In the genomic region with DNA sequence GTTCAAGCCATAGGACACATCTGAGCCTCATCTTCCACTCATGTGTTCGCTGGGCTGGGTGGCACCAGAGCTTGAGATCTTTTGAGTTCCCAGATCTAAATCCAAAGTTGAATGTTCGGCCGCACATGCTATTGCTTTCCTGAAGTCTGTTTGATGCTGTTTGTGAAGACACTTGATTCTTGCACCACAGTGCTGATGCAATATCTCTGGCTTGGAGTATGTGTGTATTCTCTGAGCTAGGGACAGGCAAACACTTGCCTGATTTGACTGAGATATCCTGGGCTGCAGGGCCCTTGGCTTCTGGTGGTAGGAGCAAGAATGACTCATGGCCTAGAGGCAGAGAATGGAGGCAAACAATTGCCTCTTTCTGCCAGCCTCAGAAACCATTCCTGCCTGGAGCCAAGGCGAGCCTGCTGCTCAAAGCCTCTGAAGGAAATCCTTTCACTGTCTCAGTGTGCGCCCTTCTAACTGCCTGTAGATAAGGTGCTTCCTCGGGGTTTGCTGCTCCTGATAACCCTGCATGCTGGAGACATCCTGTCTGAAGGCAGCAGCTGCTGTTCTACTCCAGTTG, we compare ENCODE assay signal across 8 cellular contexts.
DNase-seq lines count a peak whose midpoint lies in the region; ATAC-seq and TF ChIP-seq lines count a peak whose summit lies in the region.
"Had no signal": no experiment of that assay in that cellular context is flagged by ENCODE, and none has a peak within 500 bp of the region (broad histone marks: within the 10 kb centered on the region; RNA-seq: fewer than 3 reads in every experiment).

No MANE protein-coding gene starts in this region.

- H3K9me1 ChIP-seq in IMR-90 (ENCODE audit: insufficient read depth, low read length) = no peaks in the 10 kb centered on the region

- no peak overlapping the region; the same call in 1 of the 2 replicates for H4K5ac ChIP-seq in IMR-90 (ENCODE audit: low read depth, low read length)

- no peak overlapping the region for H2BK20ac ChIP-seq in IMR-90 (ENCODE audit: low read depth, low read length)

- no peaks in the 10 kb centered on the region for H3K9me3 ChIP-seq in IMR-90 (ENCODE audit: control insufficient read depth, insufficient read depth, low read length)
- H3K9me3 ChIP-seq in body of pancreas = no peaks in the 10 kb centered on the region
- no peaks in the 10 kb centered on the region for H3K9me3 ChIP-seq in tibial artery

- no peaks in the 10 kb centered on the region for H4K20me1 ChIP-seq in IMR-90 (ENCODE audit: insufficient read depth, low read length)

- BruUV-seq in IMR-90 (replicated peaks; lab: Mats Ljungman, UMichigan) = no TSS peak

- TF ChIP-seq RAD21 in IMR-90 (IDR thresholded peaks at IDR 0.05; ENCODE audit: low read length) = no peak

- intact Hi-C loops in IMR-90 (cut with micrococcal nuclease) = loop anchor here (5.0 kb wide), 1 partner anchor 47 kb away; no protein-coding TSS in a partner anchor
- intact Hi-C loops in body of pancreas (cut with DNase I) = no loop called here
- intact Hi-C loops in tibial artery (cut with DNase I; ENCODE audit: low total_unique reads) = no loop called here

- peak overlapping the region; percentile 24 for H2AFZ ChIP-seq in IMR-90 (replicated peaks; ENCODE audit: low read length, poor library complexity)

- H2BK120ac ChIP-seq in IMR-90 (ENCODE audit: low read depth, low read length) = peak overlapping the region; percentile 12; the same call in 1 of the 2 replicates

- H4K91ac ChIP-seq in IMR-90 (ENCODE audit: insufficient read depth, low read depth, low read length) = no peak overlapping the region

- H3K23ac ChIP-seq in IMR-90 (ENCODE audit: low read depth, low read length) = no peak overlapping the region

- 0 out of 2 replicates have a peak overlapping the region, but pooled peaks have one; percentile 21 for H2AK5ac ChIP-seq in IMR-90 (ENCODE audit: low read depth, low read length)

- no peak overlapping the region for H3K4me2 ChIP-seq in IMR-90 (ENCODE audit: low read depth, low read length)

- CTCF ChIA-PET in IMR-90 (lab: Yijun Ruan, JAX) = interaction anchor here (0.6 kb wide), 2 partner anchors 11 to 499 kb away, joined by 3 to 10 read pairs; no protein-coding TSS in a partner anchor

- H4K8ac ChIP-seq in IMR-90 (ENCODE audit: low read depth in 2 of 2, low read length in 2 of 2) = no peak overlapping the region; a peak in 1 of 4 replicates

- H2BK15ac ChIP-seq in IMR-90 (ENCODE audit: low read depth, low read length) = no peak overlapping the region

- WGBS in IMR-90 (ENCODE audit: extremely low coverage in 2 of 2, insufficient read length in 1 of 2), 2 experiments = 96% methylated on average over 4 of the region's 6 CpGs; no CpG with 5 or more reads in 1 of the 2 experiments
- 72 to 81% methylated on average over 4 to 6 of the region's 6 CpGs for WGBS in body of pancreas, 2 donors

- no peak overlapping the region for H2BK5ac ChIP-seq in IMR-90 (ENCODE audit: low read depth, low read length, poor library complexity, severe bottlenecking)

- H3K4me3 ChIP-seq in IMR-90 (ENCODE audit: insufficient read depth, low read depth, low read length) = no peak overlapping the region
- H3K4me3 ChIP-seq in body of pancreas = no peak overlapping the region
- H3K4me3 ChIP-seq in tibial artery = no peak overlapping the region

- dilution Hi-C loops in IMR-90 (cut with HindIII; ENCODE audit: low sequenced_read_pairs, unreplicated experiment) = no loop called here

- H3K27ac ChIP-seq in IMR-90 (ENCODE audit: insufficient read depth, low read length) (peak overlapping the region; percentile 55; the same call in 1 of the 2 replicates), body of pancreas (peak overlapping the region; percentile 42 to 84 (median 50)), layer of hippocampus (ENCODE audit: low read depth, low read length) (peak overlapping the region; percentile 83), tibial artery (no peak overlapping the region)

- H3K9ac ChIP-seq in IMR-90 (ENCODE audit: low read depth, low read length) = no peak overlapping the region

- TF ChIP-seq POLR2A in IMR-90 (IDR thresholded peaks at IDR 0.05; ENCODE audit: low read depth, low read length) (no peak), body of pancreas (IDR thresholded peaks at IDR 0.05) (no peak)

- TF ChIP-seq CTCF in IMR-90 (conservative IDR thresholded peaks at IDR 0.05; ENCODE audit: low read depth, low read length) = no peak
- no peak for TF ChIP-seq CTCF in body of pancreas (IDR thresholded peaks at IDR 0.05)
- no peak for TF ChIP-seq CTCF in tibial artery (IDR thresholded peaks at IDR 0.05)
- TF ChIP-seq CTCF in GM13977 (IDR thresholded peaks at IDR 0.05; ENCODE audit: extremely low read depth, insufficient read depth, missing control alignments) = no peak

- peak overlapping the region; percentile 62 for H2AK9ac ChIP-seq in IMR-90 (replicated peaks; ENCODE audit: low read depth, low read length, poor library complexity)

- peak; percentile 78 for DNase-seq in IMR-90
- DNase-seq in body of pancreas = peak; percentile 27 to 76 (median 46)
- DNase-seq in tibial artery = peak; percentile 80 to 90
- no peak for DNase-seq in NK-92 (lab: John Stamatoyannopoulos, UW; ENCODE audit: unreplicated experiment)
- DNase-seq in GM13977 (ENCODE audit: low spot score) = no peak
- DNase-seq: central memory CD4-positive, alpha-beta T cell had no signal

- peak overlapping the region; percentile 53; the same call in 1 of the 2 replicates for H3K18ac ChIP-seq in IMR-90 (ENCODE audit: low read depth, low read length)

- H3K36me3 ChIP-seq in IMR-90 (ENCODE audit: control insufficient read depth, insufficient read depth, low read length) (no peaks in the 10 kb centered on the region; the same call in 1 of the 2 replicates), body of pancreas (replicated peaks in 1 of 2; ENCODE audit: insufficient read depth in 1 of 2, low read depth in 2 of 2) (no peaks in the 10 kb centered on the region), tibial artery (peaks cover 0 to 24% (median 18%) of the 10 kb centered on the region in 3 donors)

- H3K56ac ChIP-seq in IMR-90 (ENCODE audit: extremely low read depth, insufficient read depth, low read length) = no peak overlapping the region

- in situ Hi-C loops in IMR-90 (cut with MboI; ENCODE audit: low sequenced_read_pairs) (no loop called here), GM13977 (cut with MboI; ENCODE audit: low pct_unique_long_range_greater_than_20kb, low sequenced_read_pairs, unreplicated experiment) (no loop called here)

- ATAC-seq in IMR-90 (ENCODE audit: low read depth) (peak; percentile 90), body of pancreas (peak; percentile 40), HG02981 (IDR thresholded peaks at IDR 0.05; ENCODE audit: unreplicated experiment) (no peak)

- H3K14ac ChIP-seq in IMR-90 (replicated peaks; ENCODE audit: low read depth, low read length) = no peak overlapping the region

- H3K27me3 ChIP-seq in IMR-90 (ENCODE audit: control insufficient read depth, insufficient read depth, low read length) (no peaks in the 10 kb centered on the region), body of pancreas (no peaks in the 10 kb centered on the region), layer of hippocampus (ENCODE audit: control insufficient read depth, insufficient read depth, low read length) (no peaks in the 10 kb centered on the region), tibial artery (no peaks in the 10 kb centered on the region)

- H3K4me1 ChIP-seq in IMR-90 (ENCODE audit: control insufficient read depth, insufficient read depth, low read length) (peaks cover 6% of the 10 kb centered on the region), body of pancreas (peaks cover 62% of the 10 kb centered on the region), tibial artery (peaks cover 0 to 7% (median 0%) of the 10 kb centered on the region in 4 donors)

- H3K79me1 ChIP-seq in IMR-90 (ENCODE audit: low read depth in 1 of 2, low read length in 2 of 2) = no peaks in the 10 kb centered on the region

- H3K4ac ChIP-seq in IMR-90 (ENCODE audit: low read depth, low read length) = no peak overlapping the region

- POLR2A ChIA-PET in IMR-90 (lab: Charles Lee; ENCODE audit: unreplicated experiment) = no interaction called here

TF ChIP-seq in IMR-90, 13 proteins besides CTCF, POLR2A, EP300 and RAD21:
- TF ChIP-seq MXI1 (IDR thresholded peaks at IDR 0.05; ENCODE audit: borderline replicate concordance, low read depth, low read length) (no peak), CEBPB (IDR thresholded peaks at IDR 0.05; ENCODE audit: low read depth, low read length) (peak; percentile 87)

Comparison
In these comparisons a context has a peak if more than half of its experiments do, and no peak if none do; other contexts are left out.
1. DNase-seq: peak in IMR-90 (single experiment), body of pancreas (4 of 4) and tibial artery (2 of 2); none in NK-92 (single experiment) and GM13977 (single experiment).
2. H3K27ac ChIP-seq: peak in IMR-90 (single experiment), body of pancreas (4 of 4) and layer of hippocampus (single experiment); none in tibial artery (0 of 2).